Comparison of ENCODE assay signal across 18 cellular contexts in genomic region chr18:63909870-63910269, GRCh38. TPM values are rescaled to one million over a fixed set of nuclear protein-coding genes. Genes with fewer than 3 reads are reported as not detected.
DNase-seq lines count a peak whose midpoint lies in the region; ATAC-seq, FAIRE-seq and TF ChIP-seq lines count a peak whose summit lies in the region.
"Had no signal": no experiment of that assay in that cellular context is flagged by ENCODE, and none has a peak within 500 bp of the region (broad histone marks: within the 10 kb centered on the region; RNA-seq: fewer than 3 reads in every experiment).

No MANE protein-coding gene starts in this region.

- H2AFZ ChIP-seq in keratinocyte (ENCODE audit: control insufficient read depth, low read length), result no peak overlapping the region

- H3K9me1 ChIP-seq in keratinocyte (ENCODE audit: control insufficient read depth, extremely low read depth, insufficient read depth, low read length), result no peaks in the 10 kb centered on the region

- CTCF ChIA-PET in activated CD4-positive, alpha-beta T cell treated with anti-CD3 and anti-CD28 coated beads for 36 hours (lab: Charles Lee), result interaction anchor here (1.2 kb wide), 1 partner anchor 38 kb away, joined by 4 read pairs; no protein-coding TSS in a partner anchor

- intact Hi-C loops in activated CD4-positive, alpha-beta T cell treated with anti-CD3 and anti-CD28 coated beads for 36 hours (cut with DNase I, micrococcal nuclease), result no loop called here

- H3K4me3 Mint-ChIP-seq in activated CD4-positive, alpha-beta T cell treated with anti-CD3 and anti-CD28 coated beads for 36 hours, result no peak overlapping the region
- H3K4me3 Mint-ChIP-seq: activated CD8-positive, alpha-beta T cell treated with anti-CD3 and anti-CD28 coated beads for 36 hours; activated naive CD4-positive, alpha-beta T cell treated with anti-CD3 and anti-CD28 coated beads, Interleukin-2, amount 50 U/mL, for 24 hours; T-helper 2 cell treated with Interferon-gamma antibody and Interleukin-4, amounts not matched to agents 5 μg/mL and 100 μg/mL, for 36 hours had no signal

- H3K27ac Mint-ChIP-seq in activated CD4-positive, alpha-beta T cell treated with anti-CD3 and anti-CD28 coated beads for 36 hours, result no peak overlapping the region
- H3K27ac Mint-ChIP-seq: activated CD8-positive, alpha-beta T cell treated with anti-CD3 and anti-CD28 coated beads for 36 hours; activated naive CD4-positive, alpha-beta T cell treated with anti-CD3 and anti-CD28 coated beads, Interleukin-2, amount 50 U/mL, for 24 hours; T-helper 2 cell treated with Interferon-gamma antibody and Interleukin-4, amounts not matched to agents 5 μg/mL and 100 μg/mL, for 36 hours had no signal

- H3K79me2 ChIP-seq in keratinocyte (ENCODE audit: control insufficient read depth, insufficient read depth, low read length), result no peaks in the 10 kb centered on the region

- dilution Hi-C loops in keratinocyte (cut with MboI; ENCODE audit: extremely low pct_ligation_motif_present, low sequenced_read_pairs), result no loop called here

- POLR2A ChIA-PET in activated CD4-positive, alpha-beta T cell treated with anti-CD3 and anti-CD28 coated beads for 36 hours (lab: Charles Lee), result no interaction called here

- peak overlapping the region; percentile 43 for H3K27ac ChIP-seq in keratinocyte (ENCODE audit: control insufficient read depth, insufficient read depth, low read length)
- H3K27ac ChIP-seq: 22Rv1, esophagus squamous epithelium, thoracic aorta had no signal

- H3K27me3 Mint-ChIP-seq in activated CD4-positive, alpha-beta T cell treated with anti-CD3 and anti-CD28 coated beads for 36 hours, result peaks cover 24% of the 10 kb centered on the region

- H3K9me3 Mint-ChIP-seq in activated CD4-positive, alpha-beta T cell treated with anti-CD3 and anti-CD28 coated beads for 36 hours (ENCODE audit: low read depth), result peaks cover 2% of the 10 kb centered on the region
- H3K9me3 Mint-ChIP-seq: activated CD8-positive, alpha-beta T cell treated with anti-CD3 and anti-CD28 coated beads for 36 hours; activated naive CD4-positive, alpha-beta T cell treated with anti-CD3 and anti-CD28 coated beads, Interleukin-2, amount 50 U/mL, for 24 hours; T-helper 2 cell treated with Interferon-gamma antibody and Interleukin-4, amounts not matched to agents 5 μg/mL and 100 μg/mL, for 36 hours had no signal

- no peaks in the 10 kb centered on the region for H4K20me1 ChIP-seq in keratinocyte (ENCODE audit: control insufficient read depth, extremely low read depth, insufficient read depth, low read length)

- peaks cover 3% of the 10 kb centered on the region for H3K4me1 Mint-ChIP-seq in activated CD4-positive, alpha-beta T cell treated with anti-CD3 and anti-CD28 coated beads for 36 hours
- H3K4me1 Mint-ChIP-seq: activated naive CD4-positive, alpha-beta T cell treated with anti-CD3 and anti-CD28 coated beads, Interleukin-2, amount 50 U/mL, for 24 hours had no signal

- peaks cover 13% of the 10 kb centered on the region for H3K4me1 ChIP-seq in keratinocyte (ENCODE audit: control insufficient read depth, extremely low read depth, insufficient read depth, low read length)

- no peaks in the 10 kb centered on the region for H3K9me3 ChIP-seq in keratinocyte (ENCODE audit: control insufficient read depth, low read depth, low read length)
- H3K9me3 ChIP-seq: esophagus squamous epithelium, thoracic aorta had no signal

- no peaks in the 10 kb centered on the region for H3K36me3 Mint-ChIP-seq in activated CD4-positive, alpha-beta T cell treated with anti-CD3 and anti-CD28 coated beads for 36 hours (ENCODE audit: low read depth)
- H3K36me3 Mint-ChIP-seq: activated naive CD4-positive, alpha-beta T cell treated with anti-CD3 and anti-CD28 coated beads, Interleukin-2, amount 50 U/mL, for 24 hours had no signal

- no peaks in the 10 kb centered on the region for H3K36me3 ChIP-seq in keratinocyte (ENCODE audit: control insufficient read depth in 2 of 2, extremely low read depth in 1 of 2, insufficient read depth in 2 of 2, low read length in 2 of 2)
- H3K36me3 ChIP-seq: esophagus squamous epithelium, thoracic aorta had no signal

- peak; percentile 33 for ATAC-seq in activated CD4-positive, alpha-beta T cell treated with anti-CD3 and anti-CD28 coated beads for 36 hours
- ATAC-seq in GM21717 (IDR thresholded peaks at IDR 0.05; ENCODE audit: unreplicated experiment) (peak; percentile 71), HG03159 (IDR thresholded peaks at IDR 0.05; ENCODE audit: unreplicated experiment) (peak; percentile 69), GM21619 (IDR thresholded peaks at IDR 0.05; ENCODE audit: unreplicated experiment) (no peak), HG03135 (IDR thresholded peaks at IDR 0.05; ENCODE audit: unreplicated experiment) (no peak)
- ATAC-seq: activated CD8-positive, alpha-beta T cell treated with anti-CD3 and anti-CD28 coated beads for 36 hours; Panc1 had no signal

- peak overlapping the region; percentile 29 for H3K4me2 ChIP-seq in keratinocyte (ENCODE audit: control insufficient read depth, extremely low read depth, insufficient read depth, low read depth, low read length)

- no peak overlapping the region for H3K4me3 ChIP-seq in keratinocyte (ENCODE audit: control insufficient read depth in 2 of 3, extremely low read depth in 1 of 3, insufficient read depth in 2 of 3, low read depth in 1 of 3, low read length in 3 of 3)
- H3K4me3 ChIP-seq: esophagus squamous epithelium, thoracic aorta had no signal

- H3K27me3 ChIP-seq in keratinocyte (ENCODE audit: control insufficient read depth, extremely low read depth, insufficient read depth, low read length), result no peaks in the 10 kb centered on the region
- H3K27me3 ChIP-seq: esophagus squamous epithelium had no signal

- no peak for DNase-seq in activated CD4-positive, alpha-beta T cell treated with anti-CD3 and anti-CD28 coated beads for 36 hours
- no peak for DNase-seq in activated CD4-positive, alpha-beta T cell treated with anti-CD3 and anti-CD28 coated beads for 1 hour
- DNase-seq in keratinocyte (ENCODE audit: low read depth, low spot score), result peak; percentile 35
- no peak for DNase-seq in pons (ENCODE audit: low spot score)
- DNase-seq: activated CD8-positive, alpha-beta T cell treated with anti-CD3 and anti-CD28 coated beads for 36 hours; cerebellar nuclear complex; esophagus squamous epithelium; NCI-H2227 treated with DMSO at 0.1 percent for 48 hours had no signal

- no peak overlapping the region for H3K9ac ChIP-seq in keratinocyte (ENCODE audit: control insufficient read depth, extremely low read depth, insufficient read depth, low read length)

- FAIRE-seq in keratinocyte (lab: Jason Lieb, UNC), result peak; percentile 51

- no peak for TF ChIP-seq CTCF in keratinocyte (optimal IDR thresholded peaks at IDR 0.05 in 1 of 3, IDR thresholded peaks at IDR 0.05 in 1 of 3, conservative IDR thresholded peaks at IDR 0.05 in 1 of 3; ENCODE audit: extremely low read depth in 1 of 3, insufficient read depth in 2 of 3, low read length in 3 of 3)

RNA-seq across cellular contexts. Expression of gene SERPINB10, which starts 2.1 kb away (rescaled TPM):
- not detected for total RNA-seq in activated CD4-positive, alpha-beta T cell treated with anti-CD3 and anti-CD28 coated beads for 36 hours
- polyA plus RNA-seq in keratinocyte, result 4.2 to 10.1 TPM (median 5.8 TPM) in 3 replicates
- polyA plus RNA-seq in keratinocyte (2011; ENCODE audit: low read depth), result 247 TPM
- 2.1 and 3.8 TPM in 2 replicates for polyA plus RNA-seq in keratinocyte (2011; cell fraction: cytosol; rRNA removed)
- 25.8 and 26.4 TPM in 2 replicates for polyA plus RNA-seq in keratinocyte (2011; cell fraction: nucleus; rRNA removed)
- polyA plus RNA-seq in keratinocyte (2012; ENCODE audit: low replicate concordance), result 2.2 and 3.9 TPM in 2 replicates
- polyA minus RNA-seq in keratinocyte, result 0.23 to 6.9 TPM (median 2.7 TPM) in 3 replicates
- 1.5 TPM for polyA minus RNA-seq in keratinocyte (2011; cell fraction: cytosol; rRNA and poly(A)+ RNA removed)
- polyA minus RNA-seq in keratinocyte (2011; cell fraction: nucleus; rRNA and poly(A)+ RNA removed), result 5.9 and 17.1 TPM in 2 replicates
- total RNA-seq: activated CD8-positive, alpha-beta T cell treated with anti-CD3 and anti-CD28 coated beads for 36 hours; lung microvascular endothelial cell; thoracic aorta had no signal

RNA-seq across cellular contexts. Expression of gene SERPINB2, which starts 22.4 kb away (rescaled TPM):
- not detected for total RNA-seq in activated CD4-positive, alpha-beta T cell treated with anti-CD3 and anti-CD28 coated beads for 36 hours
- 555 to 1,052 TPM (median 733 TPM) in 3 replicates for polyA plus RNA-seq in keratinocyte
- polyA plus RNA-seq in keratinocyte (2011; ENCODE audit: low read depth), result 712 TPM
- polyA plus RNA-seq in keratinocyte (2011; cell fraction: cytosol; rRNA removed), result 414 and 847 TPM in 2 replicates
- polyA plus RNA-seq in keratinocyte (2011; cell fraction: nucleus; rRNA removed), result 2,301 and 2,504 TPM in 2 replicates
- polyA plus RNA-seq in keratinocyte (2012; ENCODE audit: low replicate concordance), result 233 and 890 TPM in 2 replicates
- 174 to 585 TPM (median 505 TPM) in 3 replicates for polyA minus RNA-seq in keratinocyte
- polyA minus RNA-seq in keratinocyte (2011; cell fraction: cytosol; rRNA and poly(A)+ RNA removed), result 251 TPM
- 720 and 1,118 TPM in 2 replicates for polyA minus RNA-seq in keratinocyte (2011; cell fraction: nucleus; rRNA and poly(A)+ RNA removed)
- total RNA-seq: activated CD8-positive, alpha-beta T cell treated with anti-CD3 and anti-CD28 coated beads for 36 hours had no signal

RNA-seq across cellular contexts. Expression of gene HMSD, which starts 39.2 kb away (rescaled TPM):
- 10 to 100 TPM; 18.8 to 26.7 TPM for total RNA-seq in activated CD4-positive, alpha-beta T cell treated with anti-CD3 and anti-CD28 coated beads for 36 hours
- polyA plus RNA-seq in keratinocyte, result 0.64 to 1.2 TPM (median 0.94 TPM) in 3 replicates
- not detected for polyA plus RNA-seq in keratinocyte (2011; ENCODE audit: low read depth)
- 0.19 and 0.36 TPM in 2 replicates for polyA plus RNA-seq in keratinocyte (2011; cell fraction: cytosol; rRNA removed)
- polyA plus RNA-seq in keratinocyte (2011; cell fraction: nucleus; rRNA removed), result 0.28 and 0.39 TPM in 2 replicates
- polyA plus RNA-seq in keratinocyte (2012; ENCODE audit: low replicate concordance), result 0.89 TPM in 1 of 2 replicates, not detected in the other
- 0.07 to 3.5 TPM (median 0.66 TPM) in 3 replicates for polyA minus RNA-seq in keratinocyte
- not detected for polyA minus RNA-seq in keratinocyte (2011; cell fraction: cytosol; rRNA and poly(A)+ RNA removed)
- polyA minus RNA-seq in keratinocyte (2011; cell fraction: nucleus; rRNA and poly(A)+ RNA removed), result 1.9 TPM in 1 of 2 replicates, not detected in the other
- total RNA-seq: lung microvascular endothelial cell, thoracic aorta had no signal

Comparison
In these comparisons a context has a peak if more than half of its experiments do, and no peak if none do; other contexts are left out.
1. ATAC-seq: peak in activated CD4-positive, alpha-beta T cell treated with anti-CD3 and anti-CD28 coated beads for 36 hours (single experiment), GM21717 (single experiment) and HG03159 (single experiment); none in GM21619 (single experiment) and HG03135 (single experiment).